In the genomic region with DNA sequence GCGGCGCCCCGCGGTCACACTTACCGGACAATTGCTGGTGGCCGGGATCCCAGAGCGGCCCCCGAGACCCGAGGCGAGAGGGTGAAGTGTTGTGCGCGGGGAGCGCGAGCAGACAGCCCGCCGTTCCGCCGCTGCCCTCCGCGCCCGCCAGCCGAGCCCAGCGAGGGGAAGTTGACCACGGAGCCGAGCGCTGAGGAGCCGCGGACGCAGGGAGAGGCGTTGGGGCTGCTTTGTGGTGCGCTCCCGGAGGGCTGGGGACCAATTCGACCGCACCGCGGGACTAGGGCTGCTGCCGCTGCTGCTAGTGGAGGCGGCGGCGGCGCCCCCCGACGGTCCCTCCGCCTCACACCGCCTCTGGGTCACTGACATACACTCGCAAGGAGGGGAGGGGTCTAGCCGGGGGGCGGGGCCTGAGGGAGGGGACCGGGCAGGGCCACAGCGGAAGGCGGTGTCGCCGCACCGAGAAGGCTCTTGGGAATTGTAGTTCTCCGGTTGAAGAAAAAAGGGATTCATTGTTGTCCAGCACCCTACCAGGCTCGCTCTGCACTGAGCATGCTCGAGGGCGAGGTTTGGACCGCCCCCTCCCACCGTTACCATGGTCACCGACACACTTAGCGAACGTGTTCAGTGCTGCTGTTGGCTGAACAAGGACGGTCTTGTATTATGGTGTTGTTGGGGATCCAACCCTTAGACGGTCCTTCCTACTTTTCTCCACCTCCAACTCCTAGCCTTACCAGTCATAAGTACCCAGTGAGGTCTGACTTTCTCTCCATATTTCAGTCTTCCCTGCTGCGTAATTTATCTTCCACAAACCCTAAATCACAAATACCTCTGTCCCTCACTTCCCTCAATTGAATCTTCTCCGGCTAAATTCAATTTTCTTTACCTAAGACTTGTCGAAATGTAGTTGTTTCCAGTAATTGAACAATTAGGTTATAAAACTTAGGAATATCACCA, we compare ENCODE assay signal across 7 cellular contexts. TPM values are rescaled to one million over a fixed set of nuclear protein-coding genes. Genes with fewer than 3 reads are reported as not detected.
A peak's percentile ranks its signal among the peaks of the same experiment; 100 is the strongest.
DNase-seq lines count a peak whose midpoint lies in the region; ATAC-seq and TF ChIP-seq lines count a peak whose summit lies in the region.

A gene with protein sequence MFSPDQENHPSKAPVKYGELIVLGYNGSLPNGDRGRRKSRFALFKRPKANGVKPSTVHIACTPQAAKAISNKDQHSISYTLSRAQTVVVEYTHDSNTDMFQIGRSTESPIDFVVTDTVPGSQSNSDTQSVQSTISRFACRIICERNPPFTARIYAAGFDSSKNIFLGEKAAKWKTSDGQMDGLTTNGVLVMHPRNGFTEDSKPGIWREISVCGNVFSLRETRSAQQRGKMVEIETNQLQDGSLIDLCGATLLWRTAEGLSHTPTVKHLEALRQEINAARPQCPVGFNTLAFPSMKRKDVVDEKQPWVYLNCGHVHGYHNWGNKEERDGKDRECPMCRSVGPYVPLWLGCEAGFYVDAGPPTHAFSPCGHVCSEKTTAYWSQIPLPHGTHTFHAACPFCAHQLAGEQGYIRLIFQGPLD (minus strand): TSS at position 364 of the 957 bp plus-strand sequence. CDS start 36,110 bp downstream, outside the sequence.

- H3K36me3 ChIP-seq in ascending aorta: no peaks in the 10 kb centered on the region

- DNase-seq in NCI-H1930 (lab: John Stamatoyannopoulos, UW) (peak; percentile 94 to 97), ascending aorta (ENCODE audit: low spot score in 2 of 2) (peak; percentile 91 to 97), hepatic stellate cell (ENCODE audit: low spot score) (peak; percentile 84), renal cortical epithelial cell (ENCODE audit: low read depth) (peak; percentile 97)
- peak; percentile 87 for DNase-seq in T-helper 2 cell treated with Interferon-gamma antibody and Interleukin-4, amounts not matched to agents 5 μg/mL and 100 μg/mL, for 36 hours (ENCODE audit: low spot score)

- no peaks in the 10 kb centered on the region for H3K9me3 ChIP-seq in ascending aorta

- peaks cover 0 to 10% of the 10 kb centered on the region in 2 donors for H3K4me1 ChIP-seq in ascending aorta

- peak within 1 kb of the TSS; percentile 95 for H3K4me3 Mint-ChIP-seq in T-helper 2 cell treated with Interferon-gamma antibody and Interleukin-4, amounts not matched to agents 5 μg/mL and 100 μg/mL, for 36 hours

- no peaks in the 10 kb centered on the region for H3K27me3 Mint-ChIP-seq in T-helper 2 cell treated with Interferon-gamma antibody and Interleukin-4, amounts not matched to agents 5 μg/mL and 100 μg/mL, for 36 hours (ENCODE audit: low read depth)

- TF ChIP-seq CTCF in ascending aorta (IDR thresholded peaks at IDR 0.05): peak; percentile 26 to 44 (median 31)

- peak within 1 kb of the TSS; percentile 94 for H3K27ac Mint-ChIP-seq in T-helper 2 cell treated with Interferon-gamma antibody and Interleukin-4, amounts not matched to agents 5 μg/mL and 100 μg/mL, for 36 hours

- H3K4me1 Mint-ChIP-seq in T-helper 2 cell treated with Interferon-gamma antibody and Interleukin-4, amounts not matched to agents 5 μg/mL and 100 μg/mL, for 36 hours (ENCODE audit: low read depth): peaks cover 24% of the 10 kb centered on the region

- TF ChIP-seq POLR2A in GM18505 (IDR thresholded peaks at IDR 0.05; ENCODE audit: borderline replicate concordance, extremely low read depth, insufficient read depth, insufficient read length): peak; percentile 92

- ATAC-seq in GM18505 (IDR thresholded peaks at IDR 0.05; ENCODE audit: unreplicated experiment): peak; percentile 79
- peak; percentile 84 for ATAC-seq in HG02973 (IDR thresholded peaks at IDR 0.05; ENCODE audit: unreplicated experiment)

- H3K36me3 Mint-ChIP-seq in T-helper 2 cell treated with Interferon-gamma antibody and Interleukin-4, amounts not matched to agents 5 μg/mL and 100 μg/mL, for 36 hours (ENCODE audit: low read depth): peaks cover 9% of the 10 kb centered on the region

- H3K27me3 ChIP-seq in ascending aorta: no peaks in the 10 kb centered on the region

- intact Hi-C loops in ascending aorta (cut with DNase I): loop anchor here (2.0 to 10.0 kb wide), 6 partner anchors 58 to 556 kb away; partner anchors contain the start of genes LGALSL, MDH1, VPS54 and WDPCP

- peak within 1 kb of the TSS; percentile 94 to 98 for H3K4me3 ChIP-seq in ascending aorta

- no peaks in the 10 kb centered on the region for H3K9me3 Mint-ChIP-seq in T-helper 2 cell treated with Interferon-gamma antibody and Interleukin-4, amounts not matched to agents 5 μg/mL and 100 μg/mL, for 36 hours

- H3K27ac ChIP-seq in ascending aorta: peak within 1 kb of the TSS; percentile 97 to 99

RNA-seq across cellular contexts. Expression of the gene that starts here (rescaled TPM):
- total RNA-seq in ascending aorta (140 TPM), renal cortical epithelial cell (23.4 and 39.5 TPM in 2 replicates)

Comparison
In these comparisons a context has a peak if more than half of its experiments do, and no peak if none do; other contexts are left out.
1. Peak in every context shown above with its lines: DNase-seq, ATAC-seq, H3K4me3 ChIP-seq and H3K27ac ChIP-seq.